8 cellular contexts compared by ENCODE assay signal in the genomic region with DNA sequence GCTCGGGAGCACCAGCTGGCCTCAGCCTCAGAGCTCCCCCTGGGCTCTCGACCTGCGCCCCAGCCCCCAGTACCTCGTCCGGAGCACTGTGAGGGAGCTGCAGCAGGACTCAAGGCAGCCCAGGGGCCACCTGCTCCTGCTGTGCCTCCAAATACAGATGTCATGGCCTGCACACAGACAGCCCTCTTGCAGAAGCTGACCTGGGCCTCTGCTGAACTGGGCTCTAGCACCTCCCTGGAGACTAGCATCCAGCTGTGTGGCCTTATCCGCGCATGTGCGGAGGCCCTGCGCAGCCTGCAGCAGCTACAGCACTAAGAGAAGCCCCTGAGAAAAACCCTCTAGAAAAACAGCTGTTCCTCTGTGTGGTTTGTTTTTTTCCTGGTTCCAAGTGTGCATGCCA. TPM values are rescaled to one million over a fixed set of nuclear protein-coding genes. Genes with fewer than 3 reads are reported as not detected.
A peak's percentile ranks its signal among the peaks of the same experiment; 100 is the strongest.
DNase-seq lines count a peak whose midpoint lies in the region; ATAC-seq and TF ChIP-seq lines count a peak whose summit lies in the region.

No MANE protein-coding gene starts in this region.

- H3K9me3 Mint-ChIP-seq in Caco-2 (ENCODE audit: unreplicated experiment) (no peaks in the 10 kb centered on the region), endothelial cell (ENCODE audit: unreplicated experiment) (no peaks in the 10 kb centered on the region), osteocyte (ENCODE audit: unreplicated experiment) (no peaks in the 10 kb centered on the region)

- H3K27me3 ChIP-seq in Caco-2 (replicated peaks; ENCODE audit: control insufficient read depth, insufficient read depth, low read length), result no peaks in the 10 kb centered on the region
- no peaks in the 10 kb centered on the region for H3K27me3 ChIP-seq in PC-3 (ENCODE audit: low read length)

- H3K9ac ChIP-seq in PC-3 (ENCODE audit: low read length), result peak overlapping the region; percentile 93; the same call in 1 of the 2 replicates

- TF ChIP-seq CTCF in Caco-2 (IDR thresholded peaks at IDR 0.05; ENCODE audit: insufficient read depth in 1 of 2, low read depth in 1 of 2, low read length in 1 of 2, severe bottlenecking in 1 of 2, unreplicated experiment in 1 of 2) (no peak), PC-3 (conservative IDR thresholded peaks at IDR 0.05; ENCODE audit: low read depth, low read length) (no peak), endothelial cell (IDR thresholded peaks at IDR 0.05; ENCODE audit: unreplicated experiment) (no peak), osteocyte (IDR thresholded peaks at IDR 0.05) (no peak), GM13977 (IDR thresholded peaks at IDR 0.05; ENCODE audit: extremely low read depth, insufficient read depth, missing control alignments) (no peak)

- H3K27ac ChIP-seq in PC-3 (ENCODE audit: low read length), result no peak overlapping the region

- CTCF ChIA-PET in Caco-2 (lab: Charles Lee) (interaction anchor here (2.2 to 3.5 kb wide), 3 partner anchors 14 to 30 kb away, joined by 9 to 23 read pairs (median 9); no protein-coding TSS in a partner anchor), PC-3 (lab: Charles Lee) (interaction anchor here (0.8 to 3.2 kb wide), 2 partner anchors 25 to 30 kb away, joined by 11 to 25 read pairs; no protein-coding TSS in a partner anchor)

- POLR2A ChIA-PET in Caco-2 (lab: Charles Lee), result interaction anchor here (0.6 to 1.6 kb wide), 2 partner anchors 13 to 431 kb away, joined by 4 to 11 read pairs; a partner anchor contains a TSS
- POLR2A ChIA-PET in PC-3 (lab: Charles Lee; ENCODE audit: unreplicated experiment), result no interaction called here

- peaks cover 4% of the 10 kb centered on the region for H3F3A ChIP-seq in PC-3 (ENCODE audit: low read length, unreplicated experiment)

- H3K9me3 ChIP-seq in Caco-2 (no peaks in the 10 kb centered on the region), PC-3 (ENCODE audit: low read length) (no peaks in the 10 kb centered on the region)

- H3K27me3 Mint-ChIP-seq in Caco-2 (ENCODE audit: insufficient read depth, unreplicated experiment) (no peaks in the 10 kb centered on the region), endothelial cell (ENCODE audit: unreplicated experiment) (peaks cover 29% of the 10 kb centered on the region), osteocyte (ENCODE audit: unreplicated experiment) (no peaks in the 10 kb centered on the region)

- H2AFZ ChIP-seq in PC-3 (ENCODE audit: low read length), result no peak overlapping the region

- H3K4me3 Mint-ChIP-seq in Caco-2 (ENCODE audit: unreplicated experiment), result peak overlapping the region; percentile 98
- peak overlapping the region; percentile 98 for H3K4me3 Mint-ChIP-seq in endothelial cell (ENCODE audit: unreplicated experiment)
- H3K4me3 Mint-ChIP-seq in osteocyte (ENCODE audit: unreplicated experiment), result peak overlapping the region; percentile 97

- peak overlapping the region; percentile 93 for H3K4me2 ChIP-seq in PC-3 (ENCODE audit: low read length)

- in situ Hi-C loops in GM13977 (cut with MboI; ENCODE audit: low pct_unique_long_range_greater_than_20kb, low sequenced_read_pairs, unreplicated experiment), result no loop called here

- H3K4me1 Mint-ChIP-seq in Caco-2 (ENCODE audit: low read depth, unreplicated experiment), result peaks cover 25% of the 10 kb centered on the region
- peaks cover 46% of the 10 kb centered on the region for H3K4me1 Mint-ChIP-seq in endothelial cell (ENCODE audit: unreplicated experiment)
- peaks cover 60% of the 10 kb centered on the region for H3K4me1 Mint-ChIP-seq in osteocyte (ENCODE audit: unreplicated experiment)

- H4K20me1 ChIP-seq in PC-3 (ENCODE audit: low read length), result no peaks in the 10 kb centered on the region

- peak overlapping the region; percentile 99; the same call in 1 of the 2 replicates for H3K4me3 ChIP-seq in Caco-2 (ENCODE audit: low read depth, low read length)
- H3K4me3 ChIP-seq in PC-3 (ENCODE audit: low read length), result peak overlapping the region; percentile 97

- peaks cover 54% of the 10 kb centered on the region for H3K79me2 ChIP-seq in PC-3 (ENCODE audit: low read length)

- intact Hi-C loops in Caco-2 (cut with micrococcal nuclease; ENCODE audit: unreplicated experiment), result loop anchor here (2.0 kb wide), 2 partner anchors 31 to 49 kb away; no protein-coding TSS in a partner anchor
- intact Hi-C loops in PC-3 (cut with micrococcal nuclease), result loop anchor here (2.0 kb wide), 1 partner anchor 17 kb away; no protein-coding TSS in a partner anchor

- BruUV-seq in Caco-2 (replicated peaks; lab: Mats Ljungman, UMichigan) (no TSS peak), PC-3 (replicated peaks; lab: Mats Ljungman, UMichigan) (no TSS peak)

- peaks cover 65% of the 10 kb centered on the region for H3K36me3 Mint-ChIP-seq in Caco-2 (ENCODE audit: insufficient read depth, unreplicated experiment)
- no peaks in the 10 kb centered on the region for H3K36me3 Mint-ChIP-seq in endothelial cell (ENCODE audit: low read depth, unreplicated experiment)
- H3K36me3 Mint-ChIP-seq in osteocyte (ENCODE audit: unreplicated experiment), result peaks cover 8% of the 10 kb centered on the region

- no peaks in the 10 kb centered on the region for H3K9me2 ChIP-seq in PC-3 (replicated peaks; ENCODE audit: low read length)

- peaks cover 1% of the 10 kb centered on the region for H3K36me3 ChIP-seq in Caco-2 (ENCODE audit: control insufficient read depth, insufficient read depth, low read length)
- H3K36me3 ChIP-seq in PC-3 (ENCODE audit: low read depth, low read length), result no peaks in the 10 kb centered on the region

- DNase-seq in Caco-2 (peak in 1 of 2 experiments; percentile 33), PC-3 (no peak), endothelial cell (ENCODE audit: low spot score) (no peak), osteocyte (ENCODE audit: extremely low spot score, unreplicated experiment) (no peak), GM13977 (ENCODE audit: low spot score) (no peak), MV-4-11 (lab: John Stamatoyannopoulos, UW) (no peak)

- peaks cover 36% of the 10 kb centered on the region for H3K4me1 ChIP-seq in Caco-2
- peaks cover 50% of the 10 kb centered on the region for H3K4me1 ChIP-seq in PC-3 (ENCODE audit: insufficient read depth, low read length)

- H3K27ac Mint-ChIP-seq in Caco-2 (ENCODE audit: unreplicated experiment), result peak overlapping the region; percentile 92
- no peak overlapping the region for H3K27ac Mint-ChIP-seq in endothelial cell (ENCODE audit: unreplicated experiment)
- H3K27ac Mint-ChIP-seq in osteocyte (ENCODE audit: unreplicated experiment), result no peak overlapping the region

- no peak for ATAC-seq in PC-3
- ATAC-seq in GM21528 (IDR thresholded peaks at IDR 0.05; ENCODE audit: low FRiP score, unreplicated experiment), result no peak
- ATAC-seq in HG03039 (IDR thresholded peaks at IDR 0.05; ENCODE audit: unreplicated experiment), result no peak

RNA-seq across cellular contexts. Expression of a gene that starts 0.9 kb away (rescaled TPM):
- total RNA-seq in Caco-2 (2022) (24.0 and 26.9 TPM in 2 replicates), PC-3 (2014; rRNA removed) (76.3 and 87.7 TPM in 2 replicates), endothelial cell (ENCODE audit: unreplicated experiment) (44.7 TPM), osteocyte (84.2 and 92.1 TPM in 2 replicates)

RNA-seq across cellular contexts. Expression of a gene that starts 1.1 kb away (rescaled TPM):
- 52.9 and 53.9 TPM in 2 replicates for total RNA-seq in Caco-2 (2022)
- total RNA-seq in PC-3 (2014; rRNA removed), result 126 and 206 TPM in 2 replicates
- 37.4 TPM for total RNA-seq in endothelial cell (ENCODE audit: unreplicated experiment)
- 31.3 and 32.7 TPM in 2 replicates for total RNA-seq in osteocyte

RNA-seq across cellular contexts. Expression of a gene that starts 4.4 kb away (rescaled TPM):
- 19.2 and 19.6 TPM in 2 replicates for total RNA-seq in Caco-2 (2022)
- total RNA-seq in PC-3 (2014; rRNA removed), result 126 and 200 TPM in 2 replicates
- total RNA-seq in endothelial cell (ENCODE audit: unreplicated experiment), result 4.7 TPM
- 39.7 and 42.6 TPM in 2 replicates for total RNA-seq in osteocyte

RNA-seq across cellular contexts. Expression of a gene that starts 13.3 kb away (rescaled TPM):
- 87.2 and 91.2 TPM in 2 replicates for total RNA-seq in Caco-2 (2022)
- total RNA-seq in PC-3 (2014; rRNA removed), result 197 and 233 TPM in 2 replicates
- 1.7 TPM for total RNA-seq in endothelial cell (ENCODE audit: unreplicated experiment)
- 219 and 256 TPM in 2 replicates for total RNA-seq in osteocyte

RNA-seq across cellular contexts. Expression of a gene that starts 24.2 kb away (rescaled TPM):
- total RNA-seq in Caco-2 (2022), result 0.39 and 0.49 TPM in 2 replicates
- 0.58 and 0.69 TPM in 2 replicates for total RNA-seq in PC-3 (2014; rRNA removed)
- 2.0 TPM for total RNA-seq in endothelial cell (ENCODE audit: unreplicated experiment)
- not detected in 2 replicates for total RNA-seq in osteocyte
